Comparison of ENCODE assay signal across 10 cellular contexts in genomic region chr2:157414050-157414449, GRCh38. TPM values are rescaled to one million over a fixed set of nuclear protein-coding genes. Genes with fewer than 3 reads are reported as not detected.
DNase-seq lines count a peak whose midpoint lies in the region; ATAC-seq and TF ChIP-seq lines count a peak whose summit lies in the region.
"Had no signal": no experiment of that assay in that cellular context is flagged by ENCODE, and none has a peak within 500 bp of the region (broad histone marks: within the 10 kb centered on the region; RNA-seq: fewer than 3 reads in every experiment).

No MANE protein-coding gene starts in this region.

- no peak for TF ChIP-seq CTCF in natural killer cell (IDR thresholded peaks at IDR 0.05)

- ATAC-seq in GM18909 (IDR thresholded peaks at IDR 0.05; ENCODE audit: poor library complexity, unreplicated experiment) (peak; percentile 36), GM21723 (IDR thresholded peaks at IDR 0.05; ENCODE audit: unreplicated experiment) (peak; percentile 32), HG03520 (IDR thresholded peaks at IDR 0.05; ENCODE audit: unreplicated experiment) (peak; percentile 22), natural killer cell (peak in 2 of 3 donors; percentile 27 to 30), sciatic nerve (no peak)
- ATAC-seq: SK-N-SH treated with all-trans-retinoic acid at 6 μM for 48 hours had no signal

- peaks cover 41% of the 10 kb centered on the region for H3K36me3 Mint-ChIP-seq in natural killer cell

- peaks cover 79 to 91% of the 10 kb centered on the region in 2 donors for H3K4me1 Mint-ChIP-seq in natural killer cell

- H3K27me3 Mint-ChIP-seq in natural killer cell (ENCODE audit: low read depth in 2 of 2) = no peaks in the 10 kb centered on the region

- intact Hi-C loops in natural killer cell (cut with micrococcal nuclease) = loop anchor here (5.0 to 10.0 kb wide), 2 partner anchors 77 to 1079 kb away; partner anchors contain the start of gene NR4A2
- intact Hi-C loops in sciatic nerve (cut with DNase I) = no loop called here

- H3K4me3 Mint-ChIP-seq in natural killer cell = peak overlapping the region; percentile 80

- H3K9me3 Mint-ChIP-seq in natural killer cell = peaks cover 2 to 3% of the 10 kb centered on the region in 2 donors

- DNase-seq in natural killer cell (no peak), cerebellar cortex (ENCODE audit: low spot score) (no peak), HCEC 1CT (no peak), NCI-H524 treated with DMSO at 0.1 percent for 48 hours (lab: John Stamatoyannopoulos, UW) (no peak), sciatic nerve (ENCODE audit: low spot score) (no peak)
- DNase-seq: testis had no signal

- H3K27ac Mint-ChIP-seq in natural killer cell = peak overlapping the region; percentile 82 to 94

RNA-seq across cellular contexts. Expression of gene CYTIP, which starts 29.8 kb away (rescaled TPM):
- total RNA-seq in natural killer cell = 100 to 1,000 TPM; 276 to 363 (median 357) TPM
- 22.8 TPM for total RNA-seq in sciatic nerve

Comparison
In these comparisons a context has a peak if more than half of its experiments do, and no peak if none do; other contexts are left out.
1. RNA of gene CYTIP, which starts 29.8 kb away (total RNA-seq): 276 to 363 TPM in natural killer cell; 22.8 TPM in sciatic nerve (single experiment); every median in the first group is over 10 times any median in the second.